In the genomic region with DNA sequence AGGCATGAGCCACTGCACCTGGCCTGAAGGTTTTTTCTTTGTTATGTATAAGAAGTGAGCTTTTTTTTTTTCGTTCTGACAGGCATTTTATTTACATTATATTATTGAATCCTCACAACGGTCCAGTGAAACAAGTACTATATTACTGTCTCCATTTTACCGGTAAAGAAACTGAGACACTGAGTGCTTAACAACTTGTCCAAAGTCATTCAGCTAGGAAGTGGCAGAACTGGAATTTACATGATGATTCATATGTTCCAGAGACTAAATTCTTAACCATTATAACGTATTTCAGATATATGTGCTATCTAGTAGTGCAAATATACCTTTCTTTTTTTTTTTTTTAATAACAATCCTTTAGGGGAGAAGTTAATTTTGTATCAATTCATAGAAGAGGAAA, we compare ENCODE assay signal across 16 cellular contexts. TPM values are rescaled to one million over a fixed set of nuclear protein-coding genes. Genes with fewer than 3 reads are reported as not detected.
DNase-seq lines count a peak whose midpoint lies in the region; ATAC-seq, FAIRE-seq and TF ChIP-seq lines count a peak whose summit lies in the region.
"Had no signal": no experiment of that assay in that cellular context is flagged by ENCODE, and none has a peak within 500 bp of the region (broad histone marks: within the 10 kb centered on the region; RNA-seq: fewer than 3 reads in every experiment).

No MANE protein-coding gene starts in this region.

- H3K9me3 ChIP-seq in effector memory CD4-positive, alpha-beta T cell (ENCODE audit: control insufficient read depth, low read length): no peaks in the 10 kb centered on the region
- H3K9me3 ChIP-seq: A549, BE2C had no signal

- no peak overlapping the region for H3K27ac ChIP-seq in foreskin keratinocyte
- no peak overlapping the region for H3K27ac ChIP-seq in effector memory CD4-positive, alpha-beta T cell (ENCODE audit: insufficient read depth, low read length, poor library complexity, severe bottlenecking)
- H3K27ac ChIP-seq: A549, C4-2B, GM23248 had no signal

- DNase-seq in GM18507 (ENCODE audit: extremely low spot score, insufficient read length, low read depth) (no peak), choroid plexus epithelial cell (ENCODE audit: low read depth) (peak; percentile 4), foreskin keratinocyte (peak; percentile 5 to 28), NCI-H748 treated with DMSO at 0.1 percent for 48 hours (lab: John Stamatoyannopoulos, UW) (no peak)
- no peak for DNase-seq in effector memory CD4-positive, alpha-beta T cell
- DNase-seq: BE2C; CD4-positive, alpha-beta memory T cell; GM23248; IMR-90 had no signal

- H3K4me3 ChIP-seq in choroid plexus epithelial cell (ENCODE audit: low read depth, low read length): no peak overlapping the region
- no peak overlapping the region for H3K4me3 ChIP-seq in effector memory CD4-positive, alpha-beta T cell (ENCODE audit: insufficient read depth, low read depth, low read length, poor library complexity, severe bottlenecking)
- H3K4me3 ChIP-seq: A549, GM23248 had no signal

- no peaks in the 10 kb centered on the region for H3K4me1 ChIP-seq in foreskin keratinocyte
- no peaks in the 10 kb centered on the region for H3K4me1 ChIP-seq in effector memory CD4-positive, alpha-beta T cell (ENCODE audit: control insufficient read depth, insufficient read depth, low read length, poor library complexity, severe bottlenecking)
- H3K4me1 ChIP-seq: A549, BE2C had no signal

- TF ChIP-seq CTCF in choroid plexus epithelial cell (conservative IDR thresholded peaks at IDR 0.05; ENCODE audit: low read depth, low read length) (no peak), foreskin keratinocyte (conservative IDR thresholded peaks at IDR 0.05) (no peak)

- H3K36me3 ChIP-seq in effector memory CD4-positive, alpha-beta T cell (ENCODE audit: control insufficient read depth, insufficient read depth, low read length): no peaks in the 10 kb centered on the region
- H3K36me3 ChIP-seq: BE2C had no signal

- FAIRE-seq in GM18507 (lab: Jason Lieb, UNC): peak; percentile 21
- FAIRE-seq: D721Med, H54 had no signal

- ATAC-seq in foreskin keratinocyte (peak; percentile 43), HG03108 (IDR thresholded peaks at IDR 0.05; ENCODE audit: unreplicated experiment) (no peak)
- ATAC-seq: A549 had no signal

- H3K27me3 ChIP-seq in foreskin keratinocyte: no peaks in the 10 kb centered on the region
- no peaks in the 10 kb centered on the region for H3K27me3 ChIP-seq in effector memory CD4-positive, alpha-beta T cell (replicated peaks; ENCODE audit: control insufficient read depth, insufficient read depth, low read length, poor library complexity, severe bottlenecking)
- H3K27me3 ChIP-seq: BE2C had no signal

RNA-seq across cellular contexts. Expression of a gene that starts 18.4 kb away (rescaled TPM):
- total RNA-seq in foreskin keratinocyte: under 0.01 and 0.20 TPM in 2 replicates
- polyA plus RNA-seq in foreskin keratinocyte: 0.01 and 0.04 TPM in 2 replicates
- total RNA-seq: CD4-positive, alpha-beta memory T cell; Daoy; GM23248; IMR-90 had no signal
- polyA plus RNA-seq: AG04450; CD4-positive, alpha-beta memory T cell; GM23248; IMR-90 had no signal

RNA-seq across cellular contexts. Expression of a gene that starts 44.8 kb away (rescaled TPM):
- not detected in 2 replicates for total RNA-seq in foreskin keratinocyte
- polyA plus RNA-seq in foreskin keratinocyte: not detected in 2 replicates
- total RNA-seq: CD4-positive, alpha-beta memory T cell; Daoy; GM23248; IMR-90 had no signal
- polyA plus RNA-seq: A549; AG04450; CD4-positive, alpha-beta memory T cell; GM23248; IMR-90 had no signal

Comparison
In these comparisons a context has a peak if more than half of its experiments do, and no peak if none do; other contexts are left out.
1. DNase-seq: peak in choroid plexus epithelial cell (single experiment) and foreskin keratinocyte (2 of 2); none in GM18507 (single experiment), effector memory CD4-positive, alpha-beta T cell (0 of 3) and NCI-H748 treated with DMSO at 0.1 percent for 48 hours (single experiment).